Comparison of ENCODE assay signal across 21 cellular contexts in genomic region chr5:59864718-59865117, GRCh38. TPM values are rescaled to one million over a fixed set of nuclear protein-coding genes. Genes with fewer than 3 reads are reported as not detected.
A peak's percentile ranks its signal among the peaks of the same experiment; 100 is the strongest.
DNase-seq lines count a peak whose midpoint lies in the region; ATAC-seq and TF ChIP-seq lines count a peak whose summit lies in the region.
"Had no signal": no experiment of that assay in that cellular context is flagged by ENCODE, and none has a peak within 500 bp of the region (broad histone marks: within the 10 kb centered on the region; RNA-seq: fewer than 3 reads in every experiment).

No MANE protein-coding gene starts in this region.

- no peaks in the 10 kb centered on the region for H3K9me3 Mint-ChIP-seq in CD8-positive, alpha-beta T cell

- intact Hi-C loops in CD8-positive, alpha-beta T cell (cut with DNase I, micrococcal nuclease): no loop called here

- peaks cover 0 to 33% (median 17%) of the 10 kb centered on the region in 10 experiments; a peak in 15 of 20 replicates for H3K4me1 ChIP-seq in BLaER1 treated with 17β-estradiol and CSF1 and Interleukin-3, amounts not matched to agents 10 nM and 100 nM
- H3K4me1 ChIP-seq in endocrine pancreas (ENCODE audit: control insufficient read depth, insufficient read depth, low read length): peaks cover 20% of the 10 kb centered on the region
- H3K4me1 ChIP-seq in CD8-positive, alpha-beta T cell (ENCODE audit: insufficient read depth, low read length): no peaks in the 10 kb centered on the region
- H3K4me1 ChIP-seq: HAP-1, Peyer's patch, SJSA1 had no signal

- peak; percentile 0 for DNase-seq in NAMALWA (ENCODE audit: low spot score)
- peak; percentile 28 for DNase-seq in retina
- no peak for DNase-seq in NCI-H524 (lab: John Stamatoyannopoulos, UW)
- no peak for DNase-seq in CD8-positive, alpha-beta T cell
- DNase-seq: AML-193, DMS79, KBM-7, MM.1S, NCI-H1092 treated with DMSO at 0.1 percent for 48 hours, NCI-H1436 treated with DMSO at 0.1 percent for 48 hours, NCI-H1930, NCI-H226, NCI-H524 treated with DMSO at 0.1 percent for 48 hours, Peyer's patch, SW 1271 had no signal

- H3K27ac Mint-ChIP-seq in CD8-positive, alpha-beta T cell: no peak overlapping the region

- POLR2A ChIA-PET in CD8-positive, alpha-beta T cell (lab: Charles Lee): no interaction called here

- no peaks in the 10 kb centered on the region for H3K9me3 ChIP-seq in BLaER1 treated with 17β-estradiol and CSF1 and Interleukin-3, amounts not matched to agents 10 nM and 100 nM (replicated peaks in 1 of 11)
- H3K9me3 ChIP-seq in endocrine pancreas (ENCODE audit: control insufficient read depth, low read length): no peaks in the 10 kb centered on the region
- no peaks in the 10 kb centered on the region for H3K9me3 ChIP-seq in CD8-positive, alpha-beta T cell (ENCODE audit: low read length)
- H3K9me3 ChIP-seq: HAP-1, Peyer's patch, SJSA1 had no signal

- ATAC-seq in CD8-positive, alpha-beta T cell: no peak
- ATAC-seq in GM21447 (IDR thresholded peaks at IDR 0.05; ENCODE audit: unreplicated experiment): no peak
- ATAC-seq: Right ventricle myocardium inferior had no signal

- no peak overlapping the region for H3K9ac ChIP-seq in BLaER1 treated with 17β-estradiol and CSF1 and Interleukin-3, amounts not matched to agents 10 nM and 100 nM
- H3K9ac ChIP-seq in endocrine pancreas (ENCODE audit: control insufficient read depth, insufficient read depth, low read length): no peak overlapping the region

- peak overlapping the region in 9 of 11 experiments; percentile 10 to 68 (median 55); a peak in 16 of 22 replicates for H3K4me2 ChIP-seq in BLaER1 treated with 17β-estradiol and CSF1 and Interleukin-3, amounts not matched to agents 10 nM and 100 nM

- H3K4me1 Mint-ChIP-seq in CD8-positive, alpha-beta T cell (ENCODE audit: low read depth): no peaks in the 10 kb centered on the region

- no peak overlapping the region for H3K4me3 Mint-ChIP-seq in CD8-positive, alpha-beta T cell

- CTCF ChIA-PET in CD8-positive, alpha-beta T cell (lab: Charles Lee): no interaction called here

- H3K4me3 ChIP-seq in BLaER1 treated with 17β-estradiol and CSF1 and Interleukin-3, amounts not matched to agents 10 nM and 100 nM: no peak overlapping the region
- peak overlapping the region; percentile 48 for H3K4me3 ChIP-seq in endocrine pancreas (ENCODE audit: control insufficient read depth, insufficient read depth, low read length)
- H3K4me3 ChIP-seq in CD8-positive, alpha-beta T cell (ENCODE audit: low read depth, low read length): no peak overlapping the region
- H3K4me3 ChIP-seq: HAP-1, Peyer's patch, SJSA1 had no signal

- H3K36me3 ChIP-seq in BLaER1 treated with 17β-estradiol and CSF1 and Interleukin-3, amounts not matched to agents 10 nM and 100 nM: no peaks in the 10 kb centered on the region
- H3K36me3 ChIP-seq in endocrine pancreas (ENCODE audit: control insufficient read depth, insufficient read depth, low read length): no peaks in the 10 kb centered on the region
- H3K36me3 ChIP-seq in CD8-positive, alpha-beta T cell (ENCODE audit: insufficient read depth, low read length): no peaks in the 10 kb centered on the region
- H3K36me3 ChIP-seq: HAP-1, Peyer's patch, SJSA1 had no signal

- H3K27me3 ChIP-seq in BLaER1 treated with 17β-estradiol and CSF1 and Interleukin-3, amounts not matched to agents 10 nM and 100 nM: no peaks in the 10 kb centered on the region
- no peaks in the 10 kb centered on the region for H3K27me3 ChIP-seq in endocrine pancreas (ENCODE audit: control insufficient read depth, insufficient read depth, low read length)
- no peaks in the 10 kb centered on the region for H3K27me3 ChIP-seq in CD8-positive, alpha-beta T cell (ENCODE audit: insufficient read depth, low read length)
- H3K27me3 ChIP-seq: Peyer's patch, SJSA1 had no signal

- TF ChIP-seq CTCF in CD8-positive, alpha-beta T cell (IDR thresholded peaks at IDR 0.05): no peak

- H3K36me3 Mint-ChIP-seq in CD8-positive, alpha-beta T cell: no peaks in the 10 kb centered on the region

- peaks cover 12% of the 10 kb centered on the region for H3K27me3 Mint-ChIP-seq in CD8-positive, alpha-beta T cell (ENCODE audit: low read depth)

- H4K20me1 ChIP-seq in BLaER1 treated with 17β-estradiol and CSF1 and Interleukin-3, amounts not matched to agents 10 nM and 100 nM: no peaks in the 10 kb centered on the region

- H3K27ac ChIP-seq in BLaER1 treated with 17β-estradiol and CSF1 and Interleukin-3, amounts not matched to agents 10 nM and 100 nM: no peak overlapping the region
- no peak overlapping the region for H3K27ac ChIP-seq in CD8-positive, alpha-beta T cell (ENCODE audit: low read depth, low read length)
- H3K27ac ChIP-seq: Peyer's patch, SJSA1 had no signal

RNA-seq across cellular contexts. Expression of gene PDE4D, which starts 28.8 kb away (rescaled TPM):
- total RNA-seq in CD8-positive, alpha-beta T cell: 100 to 1,000 TPM; 264 to 275 TPM

Comparison
In these comparisons a context has a peak if more than half of its experiments do, and no peak if none do; other contexts are left out.
1. DNase-seq: peak in NAMALWA (single experiment) and retina (single experiment); none in NCI-H524 (0 of 2) and CD8-positive, alpha-beta T cell (0 of 7).